ENCODE assay signal across 7 cellular contexts in genomic region chr11:33040862-33041453, GRCh38. TPM values are rescaled to one million over a fixed set of nuclear protein-coding genes. Genes with fewer than 3 reads are reported as not detected.
DNase-seq lines count a peak whose midpoint lies in the region; ATAC-seq and TF ChIP-seq lines count a peak whose summit lies in the region.

No MANE protein-coding gene starts in this region.

- H3K4me3 ChIP-seq in MM.1S (ENCODE audit: low read length) (peak overlapping the region; percentile 99; the same call in 1 of the 2 replicates), endodermal cell (ENCODE audit: low read length) (peak overlapping the region; percentile 92), skeletal muscle satellite cell (ENCODE audit: low read length) (peak overlapping the region; percentile 83)

- H3K36me3 Mint-ChIP-seq in endodermal cell (ENCODE audit: low read depth): peaks cover 40% of the 10 kb centered on the region

- peaks cover 21% of the 10 kb centered on the region for H3K9me3 Mint-ChIP-seq in endodermal cell

- H3K9ac ChIP-seq in MM.1S (ENCODE audit: low read length) (no peak overlapping the region; the same call in 1 of the 2 replicates), endodermal cell (ENCODE audit: extremely low read depth, low read length, poor library complexity, severe bottlenecking) (no peak overlapping the region), skeletal muscle satellite cell (ENCODE audit: low read depth, low read length) (peak overlapping the region; percentile 89)

- H3K4me3 Mint-ChIP-seq in endodermal cell: peak overlapping the region; percentile 79

- H3K27me3 Mint-ChIP-seq in endodermal cell (ENCODE audit: insufficient read depth): no peaks in the 10 kb centered on the region

- DNase-seq in MM.1S: no peak
- DNase-seq in endodermal cell: no peak
- DNase-seq in AG20443 (ENCODE audit: low spot score): no peak
- no peak for DNase-seq in GOT3 (lab: John Stamatoyannopoulos, UW)
- DNase-seq in activated CD4-positive, alpha-beta T cell treated with anti-CD3 and anti-CD28 coated beads for 4 hours: no peak

- H4K20me1 ChIP-seq in MM.1S (ENCODE audit: insufficient read depth, low read length): no peaks in the 10 kb centered on the region

- no peak overlapping the region for H2AFZ ChIP-seq in MM.1S (ENCODE audit: low read length)

- WGBS in endodermal cell (ENCODE audit: insufficient coverage in 1 of 2, insufficient read length in 1 of 2), 2 experiments: 42 to 100% methylated on average over 1 to 5 of the region's 5 CpGs

- TF ChIP-seq CTCF in MM.1S (IDR thresholded peaks at IDR 0.05; ENCODE audit: low read length) (no peak), endodermal cell (conservative IDR thresholded peaks at IDR 0.05) (no peak)

- peak overlapping the region; percentile 93; the same call in 1 of the 2 replicates for H3K27ac ChIP-seq in MM.1S (ENCODE audit: low read length)
- no peak overlapping the region for H3K27ac ChIP-seq in endodermal cell (ENCODE audit: low read depth, low read length)

- H3K9me2 ChIP-seq in MM.1S (replicated peaks; ENCODE audit: insufficient read depth, low read length): no peaks in the 10 kb centered on the region

- H3K4me1 ChIP-seq in MM.1S (ENCODE audit: low read length) (peaks cover 5% of the 10 kb centered on the region; the same call in 1 of the 2 replicates), endodermal cell (ENCODE audit: control insufficient read depth, insufficient read depth, low read length) (no peaks in the 10 kb centered on the region), skeletal muscle satellite cell (ENCODE audit: control insufficient read depth, insufficient read depth, low read length) (peaks cover 28% of the 10 kb centered on the region)

- no peaks in the 10 kb centered on the region for H3K36me3 ChIP-seq in MM.1S (replicated peaks; ENCODE audit: insufficient read depth, low read length)
- H3K36me3 ChIP-seq in endodermal cell (ENCODE audit: control insufficient read depth, insufficient read depth, low read length): peaks cover 31% of the 10 kb centered on the region
- peaks cover 21% of the 10 kb centered on the region for H3K36me3 ChIP-seq in skeletal muscle satellite cell (ENCODE audit: insufficient read depth, low read length)

- H3K4me2 ChIP-seq in MM.1S (ENCODE audit: low read depth, low read length): peak overlapping the region; percentile 69
- H3K4me2 ChIP-seq in skeletal muscle satellite cell (ENCODE audit: low read length): peak overlapping the region; percentile 82

- H3K27ac Mint-ChIP-seq in endodermal cell: peak overlapping the region; percentile 40

- H3K9me3 ChIP-seq in MM.1S (replicated peaks; ENCODE audit: insufficient read depth, low read length): no peaks in the 10 kb centered on the region
- H3K9me3 ChIP-seq in endodermal cell (ENCODE audit: control insufficient read depth, low read length): peaks cover 28% of the 10 kb centered on the region
- no peaks in the 10 kb centered on the region for H3K9me3 ChIP-seq in skeletal muscle satellite cell (replicated peaks; ENCODE audit: low read length)

- ATAC-seq in GM18870 (IDR thresholded peaks at IDR 0.05; ENCODE audit: unreplicated experiment): peak; percentile 8

- peaks cover 9% of the 10 kb centered on the region for H3F3A ChIP-seq in MM.1S (ENCODE audit: insufficient read depth, low read length)

- H3K4me1 Mint-ChIP-seq in endodermal cell: peaks cover 25% of the 10 kb centered on the region

- no peaks in the 10 kb centered on the region for H3K27me3 ChIP-seq in MM.1S (replicated peaks; ENCODE audit: insufficient read depth, low read length)
- H3K27me3 ChIP-seq in endodermal cell (ENCODE audit: control insufficient read depth, insufficient read depth, low read length, poor library complexity, severe bottlenecking): no peaks in the 10 kb centered on the region
- no peaks in the 10 kb centered on the region for H3K27me3 ChIP-seq in skeletal muscle satellite cell (ENCODE audit: control insufficient read depth, insufficient read depth, low read length)

- H3K79me2 ChIP-seq in MM.1S (ENCODE audit: low read length): peaks cover 6% of the 10 kb centered on the region; the same call in 1 of the 2 replicates

RNA-seq across cellular contexts. Expression of gene TCP11L1, which starts 1.6 kb away (rescaled TPM):
- total RNA-seq in endodermal cell: 10 to 100 TPM; 54.0 to 63.7 TPM
- 18.3 TPM for polyA plus RNA-seq in endodermal cell (2013, experiment 1 of 2)
- 16.8 TPM for polyA plus RNA-seq in endodermal cell (2013, experiment 2 of 2)
- 20.1 and 23.1 TPM in 2 replicates for total RNA-seq in skeletal muscle satellite cell (2012; rRNA removed)

RNA-seq across cellular contexts. Expression of gene DEPDC7, which starts 25.3 kb away (rescaled TPM):
- total RNA-seq in endodermal cell: 10 to 100 TPM in 1 of 2 donors, 1 to 10 TPM in 1; 7.7 to 11.4 TPM
- 6.4 TPM for polyA plus RNA-seq in endodermal cell (2013, experiment 1 of 2)
- 6.6 TPM for polyA plus RNA-seq in endodermal cell (2013, experiment 2 of 2)
- 3.3 and 5.0 TPM in 2 replicates for total RNA-seq in skeletal muscle satellite cell (2012; rRNA removed)
